In genomic region chr6:150576651-150577226, GRCh38 we compare ENCODE assay signal across 22 cellular contexts. TPM values are rescaled to one million over a fixed set of nuclear protein-coding genes. Genes with fewer than 3 reads are reported as not detected.
DNase-seq lines count a peak whose midpoint lies in the region; ATAC-seq and TF ChIP-seq lines count a peak whose summit lies in the region.
"Had no signal": no experiment of that assay in that cellular context is flagged by ENCODE, and none has a peak within 500 bp of the region (broad histone marks: within the 10 kb centered on the region; RNA-seq: fewer than 3 reads in every experiment).

No MANE protein-coding gene starts in this region.

- H3K9ac ChIP-seq in neural progenitor cell = no peak overlapping the region
- H3K9ac ChIP-seq: BLaER1 treated with 17β-estradiol and CSF1 and Interleukin-3, amounts not matched to agents 10 nM and 100 nM had no signal

- no peak overlapping the region for H3K4me2 ChIP-seq in neural progenitor cell
- H3K4me2 ChIP-seq: BLaER1 treated with 17β-estradiol and CSF1 and Interleukin-3, amounts not matched to agents 10 nM and 100 nM had no signal

- H3K27me3 ChIP-seq in left ventricle myocardium inferior (ENCODE audit: low read depth) (peaks cover 5% of the 10 kb centered on the region), neural progenitor cell (no peaks in the 10 kb centered on the region), thoracic aorta (replicated peaks; ENCODE audit: insufficient read depth) (no peaks in the 10 kb centered on the region)
- H3K27me3 ChIP-seq: MG63, SJSA1 had no signal

- peak overlapping the region; percentile 32 for H3K27ac Mint-ChIP-seq in neural progenitor cell
- H3K27ac Mint-ChIP-seq: CD4-positive, alpha-beta T cell had no signal

- H3K27ac ChIP-seq in left ventricle myocardium inferior (replicated peaks) (peak overlapping the region; percentile 66), neural progenitor cell (no peak overlapping the region), thoracic aorta (no peak overlapping the region)
- H3K27ac ChIP-seq: BLaER1 treated with 17β-estradiol and CSF1 and Interleukin-3, amounts not matched to agents 10 nM and 100 nM; SJSA1 had no signal

- H3K4me3 Mint-ChIP-seq in neural progenitor cell = no peak overlapping the region
- H3K4me3 Mint-ChIP-seq: CD4-positive, alpha-beta T cell; H9 had no signal

- H3K4me1 Mint-ChIP-seq in neural progenitor cell = peaks cover 20% of the 10 kb centered on the region

- TF ChIP-seq CTCF in left ventricle myocardium inferior (IDR thresholded peaks at IDR 0.05; ENCODE audit: borderline replicate concordance) (no peak), neural progenitor cell (IDR thresholded peaks at IDR 0.05) (no peak), thoracic aorta (IDR thresholded peaks at IDR 0.05) (no peak)

- H3K36me3 Mint-ChIP-seq in neural progenitor cell = no peaks in the 10 kb centered on the region

- H3K36me3 ChIP-seq in left ventricle myocardium inferior (no peaks in the 10 kb centered on the region), neural progenitor cell (no peaks in the 10 kb centered on the region), thoracic aorta (no peaks in the 10 kb centered on the region)
- H3K36me3 ChIP-seq: BLaER1 treated with 17β-estradiol and CSF1 and Interleukin-3, amounts not matched to agents 10 nM and 100 nM; MG63; SJSA1 had no signal

- H3K79me2 ChIP-seq in neural progenitor cell (ENCODE audit: low read depth) = no peaks in the 10 kb centered on the region

- H3K4me3 ChIP-seq in left ventricle myocardium inferior = peak overlapping the region; percentile 23
- no peak overlapping the region for H3K4me3 ChIP-seq in neural progenitor cell
- H3K4me3 ChIP-seq in thoracic aorta = peak overlapping the region; percentile 44
- H3K4me3 ChIP-seq: BLaER1 treated with 17β-estradiol and CSF1 and Interleukin-3, amounts not matched to agents 10 nM and 100 nM; MG63; SJSA1 had no signal

- H3K27me3 Mint-ChIP-seq in neural progenitor cell (ENCODE audit: insufficient read depth, low read depth) = peaks cover 6% of the 10 kb centered on the region

- peaks cover 2% of the 10 kb centered on the region for H3K9me3 Mint-ChIP-seq in neural progenitor cell
- H3K9me3 Mint-ChIP-seq: CD4-positive, alpha-beta T cell; H9 had no signal

- H3K4me1 ChIP-seq in left ventricle myocardium inferior (peaks cover 8% of the 10 kb centered on the region), neural progenitor cell (peaks cover 11% of the 10 kb centered on the region), thoracic aorta (ENCODE audit: control insufficient read depth in 1 of 2, low read depth in 2 of 2) (peaks cover 5 to 21% of the 10 kb centered on the region in 2 donors)
- H3K4me1 ChIP-seq: SJSA1 had no signal

- no peaks in the 10 kb centered on the region for H4K20me1 ChIP-seq in neural progenitor cell (ENCODE audit: low read depth)

- H2AFZ ChIP-seq in neural progenitor cell (replicated peaks) = peak overlapping the region; percentile 42

- H3F3A ChIP-seq in neural progenitor cell (ENCODE audit: low read depth) = no peaks in the 10 kb centered on the region

- H3K9me3 ChIP-seq in left ventricle myocardium inferior (replicated peaks) = no peaks in the 10 kb centered on the region
- no peaks in the 10 kb centered on the region for H3K9me3 ChIP-seq in neural progenitor cell (ENCODE audit: low read depth)
- H3K9me3 ChIP-seq in thoracic aorta = no peaks in the 10 kb centered on the region
- H3K9me3 ChIP-seq: BLaER1 treated with 17β-estradiol and CSF1 and Interleukin-3, amounts not matched to agents 10 nM and 100 nM; MG63; SJSA1 had no signal

- intact Hi-C loops in left ventricle myocardium inferior (cut with micrococcal nuclease) = no loop called here
- intact Hi-C loops in Right ventricle myocardium inferior (cut with DNase I) = no loop called here

- no peak for ATAC-seq in Right ventricle myocardium inferior
- ATAC-seq in thoracic aorta (ENCODE audit: insufficient number of reproducible peaks, low FRiP score, low read depth) = peak; percentile 33
- ATAC-seq in GM19035 (IDR thresholded peaks at IDR 0.05; ENCODE audit: unreplicated experiment) = no peak
- ATAC-seq: PC-3 had no signal

- DNase-seq in left ventricle myocardium inferior (no peak), Right ventricle myocardium inferior (ENCODE audit: missing footprints) (no peak), dermis blood vessel endothelial cell (peak; percentile 29), neural progenitor cell (ENCODE audit: low spot score) (no peak), thoracic aorta (ENCODE audit: low spot score) (no peak), D341Med (ENCODE audit: low spot score) (no peak)
- DNase-seq in stimulated activated CD4-positive, alpha-beta T cell treated with anti-CD3 and anti-CD28 coated beads, Interleukin-4, amount 100 ng/mL, for 24 hours = no peak
- DNase-seq: CD4-positive, alpha-beta T cell; DMS53; H9; KG1; MG63; NCI-H1105 treated with DMSO at 0.1 percent for 48 hours; NCI-H146; NCI-H1930; NCI-H524; NCI-H774; PC-3 had no signal

RNA-seq across cellular contexts. Expression of gene PLEKHG1, which starts 22.9 kb away (rescaled TPM):
- total RNA-seq in left ventricle myocardium inferior = 7.4 TPM
- total RNA-seq in Right ventricle myocardium inferior = 10.2 TPM
- 42.3 and 74.5 TPM in 2 replicates for total RNA-seq in dermis blood vessel endothelial cell
- total RNA-seq in neural progenitor cell (ENCODE audit: low replicate concordance) = 4.6 and 4.7 TPM in 2 replicates
- total RNA-seq in thoracic aorta = 10 to 100 TPM in 1 of 2 donors, 1 to 10 TPM in 1; 8.4 to 29.3 TPM
- total RNA-seq: G401 had no signal
